ENCODE assay signal across 8 cellular contexts in the genomic region with DNA sequence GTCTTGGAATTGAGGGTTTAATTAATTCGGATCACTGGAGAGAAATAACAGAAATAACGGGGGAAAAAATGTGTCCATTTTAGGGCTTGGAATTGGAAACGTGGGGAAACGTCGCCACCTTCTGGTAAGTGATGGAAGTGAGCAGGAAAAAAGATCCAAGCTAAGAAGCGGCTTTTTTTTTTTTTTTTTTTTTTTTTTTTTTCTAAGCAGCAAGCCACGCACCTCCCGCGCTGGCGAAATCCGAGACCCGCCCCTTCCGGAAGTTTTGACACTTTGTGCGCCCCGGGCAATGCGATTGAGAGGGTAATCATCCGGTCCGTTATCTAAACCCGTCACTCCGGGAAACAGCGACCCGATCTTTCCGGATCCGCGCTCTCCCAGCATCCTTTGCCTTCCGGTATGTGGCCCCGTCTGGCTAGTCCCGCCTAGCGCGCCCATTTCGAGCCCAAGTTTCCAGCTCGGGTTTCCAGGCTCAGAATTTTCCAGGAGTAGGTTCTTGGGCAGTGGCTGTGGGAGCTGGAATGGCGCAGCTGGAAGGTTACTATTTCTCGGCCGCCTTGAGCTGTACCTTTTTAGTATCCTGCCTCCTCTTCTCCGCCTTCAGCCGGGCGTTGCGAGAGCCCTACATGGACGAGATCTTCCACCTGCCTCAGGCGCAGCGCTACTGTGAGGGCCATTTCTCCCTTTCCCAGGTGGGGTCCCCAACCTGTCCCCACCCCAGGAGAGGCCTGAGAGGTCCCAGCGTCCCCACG. TPM values are rescaled to one million over a fixed set of nuclear protein-coding genes. Genes with fewer than 3 reads are reported as not detected.
DNase-seq lines count a peak whose midpoint lies in the region; ATAC-seq, FAIRE-seq and TF ChIP-seq lines count a peak whose summit lies in the region.

A gene with protein sequence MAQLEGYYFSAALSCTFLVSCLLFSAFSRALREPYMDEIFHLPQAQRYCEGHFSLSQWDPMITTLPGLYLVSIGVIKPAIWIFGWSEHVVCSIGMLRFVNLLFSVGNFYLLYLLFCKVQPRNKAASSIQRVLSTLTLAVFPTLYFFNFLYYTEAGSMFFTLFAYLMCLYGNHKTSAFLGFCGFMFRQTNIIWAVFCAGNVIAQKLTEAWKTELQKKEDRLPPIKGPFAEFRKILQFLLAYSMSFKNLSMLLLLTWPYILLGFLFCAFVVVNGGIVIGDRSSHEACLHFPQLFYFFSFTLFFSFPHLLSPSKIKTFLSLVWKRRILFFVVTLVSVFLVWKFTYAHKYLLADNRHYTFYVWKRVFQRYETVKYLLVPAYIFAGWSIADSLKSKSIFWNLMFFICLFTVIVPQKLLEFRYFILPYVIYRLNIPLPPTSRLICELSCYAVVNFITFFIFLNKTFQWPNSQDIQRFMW (plus strand): TSS at position 418 of the 752 bp plus-strand sequence. CDS start 104 bp downstream, at position 522.

- TF ChIP-seq CTCF in adrenal gland (IDR thresholded peaks at IDR 0.05): peak; percentile 60 to 90 (median 70)
- peak; percentile 68 to 81 (median 75) for TF ChIP-seq CTCF in heart left ventricle (IDR thresholded peaks at IDR 0.05)
- TF ChIP-seq CTCF in upper lobe of left lung (IDR thresholded peaks at IDR 0.05): peak; percentile 60 to 70 (median 64)

- TF ChIP-seq EP300 in upper lobe of left lung (IDR thresholded peaks at IDR 0.05): peak in 2 of 4 donors; percentile 42 to 43

- peak within 1 kb of the TSS in 4 of 5 donors; percentile 74 to 89 (median 78) for H3K27ac ChIP-seq in adrenal gland
- H3K27ac ChIP-seq in heart left ventricle: peak within 1 kb of the TSS in 11 of 12 donors; percentile 66 to 89 (median 84)
- peak within 1 kb of the TSS; percentile 84 to 90 (median 87) for H3K27ac ChIP-seq in upper lobe of left lung

- H3K27ac Mint-ChIP-seq in T-cell: peak within 1 kb of the TSS; percentile 95 to 99

- no peaks in the 10 kb centered on the region for H3K9me3 ChIP-seq in adrenal gland (replicated peaks in 1 of 3)
- H3K9me3 ChIP-seq in heart left ventricle: no peaks in the 10 kb centered on the region
- no peaks in the 10 kb centered on the region for H3K9me3 ChIP-seq in upper lobe of left lung

- intact Hi-C loops in adrenal gland (cut with DNase I) (loop anchor here in 1 of 2 donors (5.0 kb wide), 1 partner anchor 1265 kb away; a partner anchor contains a TSS), heart left ventricle (cut with DNase I) (loop anchor here in 8 of 10 donors (1.0 to 5.0 kb wide), 3 partner anchors 1265 to 1267 kb away; a partner anchor contains a TSS)

- no peaks in the 10 kb centered on the region for H3K27me3 ChIP-seq in adrenal gland
- H3K27me3 ChIP-seq in heart left ventricle: no peaks in the 10 kb centered on the region
- H3K27me3 ChIP-seq in upper lobe of left lung: no peaks in the 10 kb centered on the region

- H3K4me3 ChIP-seq in adrenal gland (peak within 1 kb of the TSS in 3 of 4 donors; percentile 42 to 94 (median 80)), heart left ventricle (peak within 1 kb of the TSS; percentile 30 to 85 (median 70)), upper lobe of left lung (peak within 1 kb of the TSS; percentile 58 to 74 (median 67))

- FAIRE-seq in GM12891 (lab: Jason Lieb, UNC): peak; percentile 20

- H3K4me1 ChIP-seq in adrenal gland (replicated peaks in 1 of 2) (peaks cover 3 to 11% of the 10 kb centered on the region in 2 donors), heart left ventricle (peaks cover 0 to 18% (median 10%) of the 10 kb centered on the region in 12 donors), upper lobe of left lung (peaks cover 4 to 22% (median 13%) of the 10 kb centered on the region in 4 donors)

- peaks cover 20 to 33% (median 23%) of the 10 kb centered on the region in 3 donors for H3K4me1 Mint-ChIP-seq in T-cell

- H3K36me3 ChIP-seq in adrenal gland (replicated peaks in 1 of 2) (no peaks in the 10 kb centered on the region), heart left ventricle (peaks cover 0 to 26% (median 10%) of the 10 kb centered on the region in 9 donors), upper lobe of left lung (peaks cover 0 to 2% (median 0%) of the 10 kb centered on the region in 4 donors)

- CTCF ChIA-PET in T-cell (lab: Charles Lee): interaction anchor here (0.6 to 3.7 kb wide), 11 partner anchors 12 to 1279 kb away, joined by 3 to 84 read pairs (median 5); a partner anchor contains a TSS

- H3K36me3 Mint-ChIP-seq in T-cell: peaks cover 9% of the 10 kb centered on the region

- 0% methylated on average over 10 to 44 of the region's 44 CpGs for WGBS in adrenal gland, 4 donors
- 0 to 1% (median 0%) methylated on average over 32 to 44 of the region's 44 CpGs for WGBS in heart left ventricle, 4 donors
- 0 to 1% methylated on average over 22 to 39 of the region's 44 CpGs for WGBS in upper lobe of left lung, 2 donors

- ATAC-seq in HG02840 (IDR thresholded peaks at IDR 0.05; ENCODE audit: low FRiP score, unreplicated experiment) (peak; percentile 99), T-cell (replicated peaks in 1 of 4) (peak; percentile 98 to 99 (median 98)), heart left ventricle (peak; percentile 99 to 100 (median 100)), upper lobe of left lung (ENCODE audit: low FRiP score in 2 of 2) (peak; percentile 99 to 100)

- DNase-seq in GM12891 (ENCODE audit: insufficient read length, low spot score) (peak; percentile 30), NCI-H1436 treated with DMSO at 0.1 percent for 48 hours (lab: John Stamatoyannopoulos, UW) (peak; percentile 79), T-cell (peak; percentile 92 to 98 (median 96)), adrenal gland (peak; percentile 97 to 99 (median 98)), heart left ventricle (peak; percentile 97 to 98 (median 97)), pons (ENCODE audit: low spot score) (peak; percentile 98), upper lobe of left lung (peak; percentile 89 to 95)

- TF ChIP-seq POLR2A in GM12891 (IDR thresholded peaks at IDR 0.05; ENCODE audit: low read depth, low read length): peak; percentile 79
- peak in 1 of 2 donors; percentile 42 for TF ChIP-seq POLR2A in adrenal gland (IDR thresholded peaks at IDR 0.05)
- peak in 1 of 2 donors; percentile 24 for TF ChIP-seq POLR2A in heart left ventricle (IDR thresholded peaks at IDR 0.05)
- peak in 2 of 4 donors; percentile 46 to 48 for TF ChIP-seq POLR2A in upper lobe of left lung (IDR thresholded peaks at IDR 0.05)

- POLR2A ChIA-PET in T-cell (lab: Charles Lee): interaction anchor here (0.6 to 1.4 kb wide), 9 partner anchors 9 to 1296 kb away, joined by 3 to 25 read pairs (median 6); a partner anchor contains a TSS

- H3K9me3 Mint-ChIP-seq in T-cell: no peaks in the 10 kb centered on the region

- peak within 1 kb of the TSS; percentile 93 to 95 (median 94) for H3K4me3 Mint-ChIP-seq in T-cell

- H3K27me3 Mint-ChIP-seq in T-cell: no peaks in the 10 kb centered on the region

TF ChIP-seq in GM12891, 5 proteins besides CTCF, POLR2A, EP300 and RAD21:
- TF ChIP-seq POLR2AphosphoS5 (IDR thresholded peaks at IDR 0.05; ENCODE audit: low read depth, low read length) (peak; percentile 75), TAF1 (IDR thresholded peaks at IDR 0.05; ENCODE audit: low read depth, low read length) (peak; percentile 82; the same call in 1 of the 2 replicates), SPI1 (IDR thresholded peaks at IDR 0.05; ENCODE audit: low read depth, low read length) (no peak), PAX5 (IDR thresholded peaks at IDR 0.05; ENCODE audit: insufficient read depth, low read length, severe bottlenecking) (no peak), POU2F2 (IDR thresholded peaks at IDR 0.05; ENCODE audit: low read depth, low read length) (peak; percentile 82; the same call in 1 of the 2 replicates)

RNA-seq across cellular contexts. Expression of the gene that starts here (rescaled TPM):
- polyA plus RNA-seq in GM12891 (2012; ENCODE audit: low read depth, missing spikeins): 3.5 TPM
- total RNA-seq in T-cell (10 to 100 TPM; 11.4 to 19.5 (median 15.7) TPM), adrenal gland (10 to 100 TPM in 5 of 8 donors, 1 to 10 TPM in 3; 5.7 to 18.1 (median 11.7) TPM), heart left ventricle (1 to 10 TPM; 2.1 to 5.5 (median 3.6) TPM), upper lobe of left lung (1 to 10 TPM; 3.8 to 9.3 (median 5.4) TPM)
- polyA plus RNA-seq in adrenal gland (1 to 10 TPM; 1.8 to 3.3 (median 2.9) TPM), heart left ventricle (1 to 10 TPM in 1 of 2 donors, under 1 TPM in 1; 0.72 to 3.8 TPM)

Comparison
In these comparisons a context has a peak if more than half of its experiments do, and no peak if none do; other contexts are left out.
1. Peak in every context shown above with its lines: DNase-seq, ATAC-seq, H3K4me3 ChIP-seq and H3K27ac ChIP-seq.
2. DNase-seq: peak in every context shown above with its lines; median percentile 98 in adrenal gland; 98 in pons; 97 in heart left ventricle; 96 in T-cell; 92 in upper lobe of left lung; 79 in NCI-H1436 treated with DMSO at 0.1 percent for 48 hours; 30 in GM12891.